Comparison of ENCODE assay signal across 1 cellular context in genomic region chr6:2351807-2352431, GRCh38.
TF ChIP-seq lines count a peak whose summit lies in the region.

No MANE protein-coding gene starts in this region.

TF ChIP-seq in HepG2, 621 proteins besides CTCF, POLR2A, EP300 and RAD21 (continued from another document):
- TF ChIP-seq, protein P1, sequence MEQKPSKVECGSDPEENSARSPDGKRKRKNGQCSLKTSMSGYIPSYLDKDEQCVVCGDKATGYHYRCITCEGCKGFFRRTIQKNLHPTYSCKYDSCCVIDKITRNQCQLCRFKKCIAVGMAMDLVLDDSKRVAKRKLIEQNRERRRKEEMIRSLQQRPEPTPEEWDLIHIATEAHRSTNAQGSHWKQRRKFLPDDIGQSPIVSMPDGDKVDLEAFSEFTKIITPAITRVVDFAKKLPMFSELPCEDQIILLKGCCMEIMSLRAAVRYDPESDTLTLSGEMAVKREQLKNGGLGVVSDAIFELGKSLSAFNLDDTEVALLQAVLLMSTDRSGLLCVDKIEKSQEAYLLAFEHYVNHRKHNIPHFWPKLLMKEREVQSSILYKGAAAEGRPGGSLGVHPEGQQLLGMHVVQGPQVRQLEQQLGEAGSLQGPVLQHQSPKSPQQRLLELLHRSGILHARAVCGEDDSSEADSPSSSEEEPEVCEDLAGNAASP (CRISPR knock-in tag; IDR thresholded peaks at IDR 0.05; ENCODE audit: borderline replicate concordance): no peak
- no peak for TF ChIP-seq FOSL2 (CRISPR knock-in tag; IDR thresholded peaks at IDR 0.05)
- no peak for TF ChIP-seq ZNF253 (CRISPR knock-in tag; IDR thresholded peaks at IDR 0.05; ENCODE audit: borderline replicate concordance)
